In the genomic region with DNA sequence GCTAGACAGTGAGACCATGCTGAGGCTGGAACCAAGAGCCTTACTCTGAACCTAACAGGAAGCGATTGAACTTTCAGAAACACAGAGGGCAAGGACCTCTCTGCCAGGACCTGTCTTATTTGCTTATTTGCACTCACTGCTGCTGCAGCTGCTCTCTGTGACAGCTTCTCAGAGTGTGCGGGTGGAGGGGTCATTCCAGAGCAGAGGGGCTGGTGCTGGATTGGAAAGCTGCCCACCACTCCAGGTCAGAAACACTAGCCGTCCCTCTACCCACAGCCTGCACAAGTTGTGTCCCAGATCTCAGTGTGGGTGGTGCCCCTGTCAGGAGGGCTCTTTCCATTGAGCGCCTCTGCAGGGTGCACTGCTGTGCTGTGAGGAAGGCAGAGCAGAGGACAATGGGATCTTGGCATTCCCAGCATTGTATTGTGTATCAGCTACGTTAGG, we compare ENCODE assay signal across 10 cellular contexts.
DNase-seq lines count a peak whose midpoint lies in the region; ATAC-seq and TF ChIP-seq lines count a peak whose summit lies in the region.
"Had no signal": no experiment of that assay in that cellular context is flagged by ENCODE, and none has a peak within 500 bp of the region (broad histone marks: within the 10 kb centered on the region; RNA-seq: fewer than 3 reads in every experiment).

No MANE protein-coding gene starts in this region.

- H3K4me3 Mint-ChIP-seq in T-cell, result peak overlapping the region in 2 of 3 donors; percentile 4 to 10
- H3K4me3 Mint-ChIP-seq in Caco-2 (ENCODE audit: unreplicated experiment), result no peak overlapping the region

- in situ Hi-C loops in KBM-7 (cut with MboI; ENCODE audit: low pct_unique_long_range_greater_than_20kb, low sequenced_read_pairs), result no loop called here

- H3K4me3 ChIP-seq in neutrophil (ENCODE audit: low read depth in 1 of 2, low read length in 1 of 2), result no peak overlapping the region
- H3K4me3 ChIP-seq in Caco-2 (ENCODE audit: low read depth, low read length), result no peak overlapping the region
- H3K4me3 ChIP-seq: body of pancreas had no signal

- H3K27ac ChIP-seq in neutrophil, result peak overlapping the region; percentile 51
- H3K27ac ChIP-seq: body of pancreas, KMS-11 had no signal

- peaks cover 1 to 40% (median 8%) of the 10 kb centered on the region in 3 donors for H3K4me1 Mint-ChIP-seq in T-cell
- H3K4me1 Mint-ChIP-seq in Caco-2 (ENCODE audit: low read depth, unreplicated experiment), result peaks cover 14% of the 10 kb centered on the region

- H3K36me3 Mint-ChIP-seq in T-cell (no peaks in the 10 kb centered on the region), Caco-2 (ENCODE audit: insufficient read depth, unreplicated experiment) (peaks cover 5% of the 10 kb centered on the region)

- H3K27me3 Mint-ChIP-seq in T-cell (no peaks in the 10 kb centered on the region), Caco-2 (ENCODE audit: insufficient read depth, unreplicated experiment) (no peaks in the 10 kb centered on the region)

- no peaks in the 10 kb centered on the region for H3K9me3 ChIP-seq in neutrophil
- H3K9me3 ChIP-seq in Caco-2, result no peaks in the 10 kb centered on the region
- H3K9me3 ChIP-seq: body of pancreas had no signal

- DNase-seq in GM19240 (ENCODE audit: insufficient read length, low spot score) (peak; percentile 12), T-cell (no peak), NCI-H82 treated with DMSO at 0.1 percent for 48 hours (lab: John Stamatoyannopoulos, UW; ENCODE audit: unreplicated experiment) (no peak), KBM-7 (no peak), Caco-2 (no peak), ecto neural progenitor cell (ENCODE audit: low spot score) (no peak)

- CTCF ChIA-PET in T-cell (lab: Charles Lee) (no interaction called here), Caco-2 (lab: Charles Lee) (no interaction called here)

- no peaks in the 10 kb centered on the region for H3K9me3 Mint-ChIP-seq in T-cell
- no peaks in the 10 kb centered on the region for H3K9me3 Mint-ChIP-seq in Caco-2 (ENCODE audit: unreplicated experiment)

- no peaks in the 10 kb centered on the region for H3K36me3 ChIP-seq in neutrophil
- no peaks in the 10 kb centered on the region for H3K36me3 ChIP-seq in Caco-2 (ENCODE audit: control insufficient read depth, insufficient read depth, low read length)

- peak overlapping the region; percentile 67 to 72 for H3K27ac Mint-ChIP-seq in T-cell
- no peak overlapping the region for H3K27ac Mint-ChIP-seq in Caco-2 (ENCODE audit: unreplicated experiment)

- H3K4me1 ChIP-seq in neutrophil (ENCODE audit: control insufficient read depth in 1 of 2, insufficient read depth in 1 of 2, low read depth in 1 of 2, low read length in 1 of 2), result peaks cover 22 to 25% of the 10 kb centered on the region in 2 experiments
- H3K4me1 ChIP-seq in Caco-2, result no peaks in the 10 kb centered on the region

- intact Hi-C loops in Caco-2 (cut with micrococcal nuclease; ENCODE audit: unreplicated experiment), result no loop called here

- TF ChIP-seq CTCF in neutrophil (IDR thresholded peaks at IDR 0.05) (no peak), Caco-2 (IDR thresholded peaks at IDR 0.05; ENCODE audit: insufficient read depth in 1 of 2, low read depth in 1 of 2, low read length in 1 of 2, severe bottlenecking in 1 of 2, unreplicated experiment in 1 of 2) (no peak)

- H3K27me3 ChIP-seq in neutrophil, result no peaks in the 10 kb centered on the region
- no peaks in the 10 kb centered on the region for H3K27me3 ChIP-seq in Caco-2 (replicated peaks; ENCODE audit: control insufficient read depth, insufficient read depth, low read length)
- H3K27me3 ChIP-seq: body of pancreas had no signal

- POLR2A ChIA-PET in T-cell (lab: Charles Lee) (no interaction called here), Caco-2 (lab: Charles Lee) (no interaction called here)

- ATAC-seq in HG02938 (IDR thresholded peaks at IDR 0.05; ENCODE audit: unreplicated experiment), result peak; percentile 86
- peak; percentile 36 to 56 (median 50) for ATAC-seq in T-cell (replicated peaks in 1 of 4)
- ATAC-seq: body of pancreas had no signal

- no TSS peak for BruUV-seq in Caco-2 (replicated peaks; lab: Mats Ljungman, UMichigan)
